In the genomic region with DNA sequence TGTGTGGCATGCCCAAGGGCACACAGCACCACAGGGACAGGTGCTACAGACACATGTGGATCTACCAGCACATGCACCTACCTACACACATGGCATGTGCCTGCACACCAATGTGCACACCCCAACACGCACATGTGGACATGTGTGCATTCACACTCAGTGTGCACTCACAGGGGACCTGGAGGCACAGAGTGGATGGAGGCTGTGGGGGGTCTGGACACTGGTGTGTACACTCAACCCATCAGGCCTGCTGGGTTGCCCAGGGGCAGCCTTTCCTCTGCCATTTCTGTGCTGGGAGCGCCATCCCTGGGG, we compare ENCODE assay signal across 1 cellular context.
TF ChIP-seq lines count a peak whose summit lies in the region.

No MANE protein-coding gene starts in this region.

TF ChIP-seq in H1, 55 proteins besides CTCF, POLR2A, EP300 and RAD21:
- TF ChIP-seq NANOG (IDR thresholded peaks at IDR 0.05; ENCODE audit: insufficient read depth, low read depth, low read length, poor library complexity, severe bottlenecking) = no peak
- TF ChIP-seq CEBPB (IDR thresholded peaks at IDR 0.05; ENCODE audit: low read depth, low read length) = no peak
- TF ChIP-seq RBBP5 (IDR thresholded peaks at IDR 0.05; ENCODE audit: borderline replicate concordance, low read depth, low read length) = no peak
- no peak for TF ChIP-seq MAFK (IDR thresholded peaks at IDR 0.05; ENCODE audit: low read depth, low read length)
- TF ChIP-seq, protein P1, sequence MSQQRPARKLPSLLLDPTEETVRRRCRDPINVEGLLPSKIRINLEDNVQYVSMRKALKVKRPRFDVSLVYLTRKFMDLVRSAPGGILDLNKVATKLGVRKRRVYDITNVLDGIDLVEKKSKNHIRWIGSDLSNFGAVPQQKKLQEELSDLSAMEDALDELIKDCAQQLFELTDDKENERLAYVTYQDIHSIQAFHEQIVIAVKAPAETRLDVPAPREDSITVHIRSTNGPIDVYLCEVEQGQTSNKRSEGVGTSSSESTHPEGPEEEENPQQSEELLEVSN (IDR thresholded peaks at IDR 0.05) = no peak
- TF ChIP-seq TAF1 (IDR thresholded peaks at IDR 0.05; ENCODE audit: low read depth, low read length) = no peak
- TF ChIP-seq SIRT6 (IDR thresholded peaks at IDR 0.05; ENCODE audit: low read length) = no peak
- TF ChIP-seq BCL11A (IDR thresholded peaks at IDR 0.05; ENCODE audit: low read depth in 2 of 2, low read length in 2 of 2) = no peak
- no peak for TF ChIP-seq CTBP2 (IDR thresholded peaks at IDR 0.05; ENCODE audit: borderline replicate concordance, insufficient read depth, insufficient read length, low read length)
- no peak for TF ChIP-seq YY1 (IDR thresholded peaks at IDR 0.05; ENCODE audit: low read depth, low read length)
- TF ChIP-seq HDAC2 (IDR thresholded peaks at IDR 0.05; ENCODE audit: borderline replicate concordance in 1 of 2, low read depth in 2 of 2, low read length in 2 of 2) = no peak
- no peak for TF ChIP-seq TAF7 (optimal IDR thresholded peaks at IDR 0.05; ENCODE audit: borderline replicate concordance, low read depth, low read length)
- TF ChIP-seq SAP30 (IDR thresholded peaks at IDR 0.05; ENCODE audit: insufficient read depth, insufficient replicate concordance, low read length) = no peak
